20 cellular contexts compared by ENCODE assay signal in the genomic region with DNA sequence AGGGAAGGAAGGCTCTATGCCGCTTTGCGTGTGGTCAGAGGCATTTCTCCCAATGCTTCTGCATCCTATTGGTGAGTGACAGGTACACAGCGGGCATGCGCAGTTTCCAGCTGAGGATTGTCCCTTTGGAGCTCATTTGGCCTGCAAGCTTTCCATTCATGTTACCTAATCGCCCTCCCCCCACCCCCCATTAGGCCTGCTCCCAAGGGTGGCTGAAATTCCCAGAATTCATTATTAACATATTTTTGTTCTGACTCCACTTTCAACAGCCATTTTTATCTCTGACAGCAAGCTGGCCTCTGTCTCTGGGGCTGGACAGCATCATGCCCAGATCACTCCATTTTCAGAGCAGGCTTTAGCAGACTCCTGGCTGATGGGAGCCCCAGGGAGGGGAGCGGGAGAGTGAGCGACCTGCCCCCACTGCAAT. TPM values are rescaled to one million over a fixed set of nuclear protein-coding genes. Genes with fewer than 3 reads are reported as not detected.
DNase-seq lines count a peak whose midpoint lies in the region; ATAC-seq, FAIRE-seq and TF ChIP-seq lines count a peak whose summit lies in the region.
"Had no signal": no experiment of that assay in that cellular context is flagged by ENCODE, and none has a peak within 500 bp of the region (broad histone marks: within the 10 kb centered on the region; RNA-seq: fewer than 3 reads in every experiment).

No MANE protein-coding gene starts in this region.

- no peak overlapping the region for H2AK5ac ChIP-seq in trophoblast cell (ENCODE audit: low read length)

- TF ChIP-seq EP300 in K562 (IDR thresholded peaks at IDR 0.05; ENCODE audit: low read length), result no peak

- H2BK5ac ChIP-seq in trophoblast cell (ENCODE audit: low read depth, low read length, poor library complexity), result no peak overlapping the region

- no peaks in the 10 kb centered on the region for H3K79me1 ChIP-seq in trophoblast cell (ENCODE audit: low read length)

- POLR2A ChIA-PET in K562 (lab: Yijun Ruan, JAX), result interaction anchor here (0.7 kb wide), 1 partner anchor 391 kb away, joined by 3 read pairs; no protein-coding TSS in a partner anchor

- no peak overlapping the region for H3K9ac ChIP-seq in K562 (ENCODE audit: insufficient read depth in 1 of 2, low read depth in 2 of 2, low read length in 2 of 2)
- no peak overlapping the region for H3K9ac ChIP-seq in trophoblast cell (ENCODE audit: low read length)

- FAIRE-seq in K562 (lab: Jason Lieb, UNC) (no peak), GM12892 (lab: Jason Lieb, UNC) (no peak)

- no peak overlapping the region for H2BK12ac ChIP-seq in trophoblast cell (ENCODE audit: low read length)

- intact Hi-C loops in K562 (cut with micrococcal nuclease) (no loop called here), heart left ventricle (cut with DNase I) (loop anchor here in 3 of 10 donors (10.0 kb wide), 1 partner anchor 258 kb away; no protein-coding TSS in a partner anchor), esophagus squamous epithelium (cut with DNase I) (no loop called here)

- H2BK120ac ChIP-seq in trophoblast cell (ENCODE audit: insufficient read depth, low read length, poor library complexity), result no peak overlapping the region

- ATAC-seq in K562 (peak; percentile 28; the same call in 1 of the 3 replicates), heart left ventricle (peak; percentile 65 to 82 (median 77)), HG03025 (IDR thresholded peaks at IDR 0.05; ENCODE audit: low FRiP score, unreplicated experiment) (no peak)

- no peaks in the 10 kb centered on the region for H4K20me1 ChIP-seq in K562 (replicated peaks; ENCODE audit: control insufficient read depth, insufficient read depth, low read length)

- no peak overlapping the region for H3K18ac ChIP-seq in trophoblast cell (ENCODE audit: low read length)

- TF ChIP-seq POLR2A in K562 (conservative IDR thresholded peaks at IDR 0.05), result no peak
- TF ChIP-seq POLR2A in heart left ventricle (IDR thresholded peaks at IDR 0.05), result no peak
- no peak for TF ChIP-seq POLR2A in esophagus squamous epithelium (IDR thresholded peaks at IDR 0.05)
- TF ChIP-seq POLR2A in GM12892 (IDR thresholded peaks at IDR 0.05; ENCODE audit: low read depth, low read length), result no peak

- no peak overlapping the region for H4K8ac ChIP-seq in trophoblast cell (ENCODE audit: low read depth, low read length)

- BruUV-seq in K562 (replicated peaks; lab: Mats Ljungman, UMichigan), result no TSS peak

- H3K4me2 ChIP-seq in K562 (ENCODE audit: insufficient read depth, low read length) (no peak overlapping the region), trophoblast cell (ENCODE audit: low read length) (no peak overlapping the region)

- H3K9me3 ChIP-seq in K562 (replicated peaks; ENCODE audit: control insufficient read depth, insufficient read depth, low read depth, low read length) (no peaks in the 10 kb centered on the region), heart left ventricle (peaks cover 0 to 8% (median 0%) of the 10 kb centered on the region in 12 donors), trophoblast cell (ENCODE audit: insufficient read depth, low read depth, low read length) (no peaks in the 10 kb centered on the region), esophagus squamous epithelium (no peaks in the 10 kb centered on the region)

- H3K27me3 ChIP-seq in K562 (ENCODE audit: control insufficient read depth in 2 of 2, insufficient read depth in 2 of 2, low read length in 2 of 2), result peaks cover 44 to 55% of the 10 kb centered on the region in 2 experiments
- no peaks in the 10 kb centered on the region for H3K27me3 ChIP-seq in heart left ventricle
- H3K27me3 ChIP-seq in trophoblast cell (ENCODE audit: insufficient read depth, low read length), result no peaks in the 10 kb centered on the region
- peaks cover 0 to 32% (median 0%) of the 10 kb centered on the region in 4 donors for H3K27me3 ChIP-seq in esophagus squamous epithelium
- H3K27me3 ChIP-seq: SJCRH30 had no signal

- in situ Hi-C loops in K562 (cut with MboI), result no loop called here

- H3K27ac ChIP-seq in K562 (ENCODE audit: extremely low read depth, low read depth, low read length), result no peak overlapping the region
- peak overlapping the region in 6 of 12 donors; percentile 26 to 56 (median 54) for H3K27ac ChIP-seq in heart left ventricle
- no peak overlapping the region for H3K27ac ChIP-seq in trophoblast cell (ENCODE audit: low read depth, low read length)
- H3K27ac ChIP-seq in esophagus squamous epithelium, result no peak overlapping the region
- H3K27ac ChIP-seq: SJCRH30 had no signal

- H3K9me1 ChIP-seq in K562 (ENCODE audit: control insufficient read depth, insufficient read depth, low read length), result no peaks in the 10 kb centered on the region

- H3K4ac ChIP-seq in trophoblast cell (ENCODE audit: low read depth, low read length), result no peak overlapping the region

- H4K91ac ChIP-seq in trophoblast cell (ENCODE audit: low read depth, low read length), result no peak overlapping the region

- H3K4me3 ChIP-seq in K562, result no peak overlapping the region
- H3K4me3 ChIP-seq in heart left ventricle, result no peak overlapping the region
- no peak overlapping the region for H3K4me3 ChIP-seq in trophoblast cell (ENCODE audit: low read depth, low read length)
- H3K4me3 ChIP-seq in esophagus squamous epithelium, result no peak overlapping the region
- H3K4me3 ChIP-seq: SJCRH30 had no signal

- no peak overlapping the region for H4K12ac ChIP-seq in trophoblast cell (ENCODE audit: low read depth, low read length)

- no peak overlapping the region for H3K14ac ChIP-seq in trophoblast cell (ENCODE audit: low read length)

- H3K23ac ChIP-seq in trophoblast cell (ENCODE audit: low read length), result no peak overlapping the region

- H3K36me3 ChIP-seq in K562 (ENCODE audit: control insufficient read depth, insufficient read depth, low read length) (no peaks in the 10 kb centered on the region), heart left ventricle (no peaks in the 10 kb centered on the region), trophoblast cell (ENCODE audit: control insufficient read depth in 1 of 2, insufficient read depth in 2 of 2, low read length in 2 of 2) (no peaks in the 10 kb centered on the region), esophagus squamous epithelium (no peaks in the 10 kb centered on the region)
- H3K36me3 ChIP-seq: SJCRH30 had no signal

- WGBS in K562 (ENCODE audit: insufficient coverage, low coverage, missing lambda C conversion rate), result 4% methylated on average over 7 of the region's 7 CpGs
- 23 to 44% (median 42%) methylated on average over 7 of the region's 7 CpGs for WGBS in heart left ventricle, 4 donors
- no CpG with 5 or more reads among the region's 7 CpGs for WGBS in trophoblast cell (ENCODE audit: extremely low coverage, insufficient coverage, insufficient read length)
- 80 to 89% methylated on average over 4 to 7 of the region's 7 CpGs for WGBS in esophagus squamous epithelium, 2 donors

- TF ChIP-seq RAD21 in K562 (CRISPR knock-in tag; conservative IDR thresholded peaks at IDR 0.05 in 1 of 2, IDR thresholded peaks at IDR 0.05 in 1 of 2), result no peak

- H3K4me1 ChIP-seq in K562 (replicated peaks in 1 of 2; ENCODE audit: control insufficient read depth in 2 of 2, insufficient read depth in 2 of 2, low read length in 2 of 2), result no peaks in the 10 kb centered on the region
- peaks cover 0 to 44% (median 17%) of the 10 kb centered on the region in 12 donors for H3K4me1 ChIP-seq in heart left ventricle
- peaks cover 0 to 2% of the 10 kb centered on the region in 2 experiments for H3K4me1 ChIP-seq in trophoblast cell (ENCODE audit: control insufficient read depth in 1 of 2, insufficient read depth in 2 of 2, low read length in 2 of 2)
- H3K4me1 ChIP-seq in esophagus squamous epithelium, result peaks cover 4 to 21% (median 4%) of the 10 kb centered on the region in 3 donors

- H3K79me2 ChIP-seq in K562 (ENCODE audit: control insufficient read depth, insufficient read depth, low read length) (no peaks in the 10 kb centered on the region), trophoblast cell (ENCODE audit: control insufficient read depth, insufficient read depth, low read length, poor library complexity) (no peaks in the 10 kb centered on the region)

- DNase-seq in EL, result peak; percentile 50
- no peak for DNase-seq in K562 (ENCODE audit: extremely low read depth in 1 of 4, low spot score in 3 of 4)
- peak; percentile 61 to 72 (median 66) for DNase-seq in heart left ventricle
- peak; percentile 48 to 71 for DNase-seq in trophoblast cell
- no peak for DNase-seq in esophagus squamous epithelium (lab: John Stamatoyannopoulos, UW)
- DNase-seq in GM10266 (ENCODE audit: extremely low spot score), result no peak
- DNase-seq in GM12892 (ENCODE audit: insufficient read length), result no peak
- DNase-seq: activated CD4-positive, alpha-beta T cell treated with anti-CD3 and anti-CD28 coated beads for 4 hours; activated naive CD4-positive, alpha-beta T cell treated with anti-CD3 and anti-CD28 coated beads, Interleukin-2, amount 10 ng/mL, durations not matched to agents 7 days and 5 days; caudate nucleus; endodermal cell; immature natural killer cell; MM.1S; NCI-H1930; NCI-H526; retina; SJCRH30; stimulated activated CD4-positive, alpha-beta T cell treated with anti-CD3 and anti-CD28 coated beads, Interleukin-1b, Interleukin-23, amount 100 ng/mL, for 48 hours had no signal

- CTCF ChIA-PET in K562 (lab: Yijun Ruan, JAX; ENCODE audit: low intra/inter-chr PET ratio), result no interaction called here

- no peak overlapping the region for H2AFZ ChIP-seq in K562 (ENCODE audit: low read depth, low read length)
- no peak overlapping the region for H2AFZ ChIP-seq in trophoblast cell (ENCODE audit: insufficient read depth, low read length, poor library complexity)

- TF ChIP-seq CTCF in K562 (IDR thresholded peaks at IDR 0.05 in 2 of 3, conservative IDR thresholded peaks at IDR 0.05 in 1 of 3; ENCODE audit: insufficient read depth in 2 of 3, low read depth in 1 of 3, low read length in 3 of 3), result no peak
- TF ChIP-seq CTCF in heart left ventricle (IDR thresholded peaks at IDR 0.05), result no peak
- no peak for TF ChIP-seq CTCF in esophagus squamous epithelium (IDR thresholded peaks at IDR 0.05)
- no peak for TF ChIP-seq CTCF in GM10266 (IDR thresholded peaks at IDR 0.05; ENCODE audit: control insufficient read depth, insufficient read depth, low read depth, missing control alignments)

RNA-seq across cellular contexts. Expression of a gene that starts 25.6 kb away (rescaled TPM):
- 4.4 and 8.3 TPM in 2 replicates for total RNA-seq in K562 (2011; cell fraction: chromatin; rRNA removed; ENCODE audit: low replicate concordance)
- 6.5 and 6.6 TPM in 2 replicates for total RNA-seq in K562 (2011; cell fraction: nucleolus; rRNA removed)
- total RNA-seq in K562 (2011; cell fraction: nucleoplasm; rRNA removed), result 9.5 and 9.8 TPM in 2 replicates
- total RNA-seq in K562 (2014; rRNA removed) (48.2 and 62.1 TPM in 2 replicates), K562 (2014; rRNA removed; fragmentation: Illumina TruSeq; extraction: Trizol) (60.5 and 69.1 TPM in 2 replicates), K562 (2015; rRNA removed; fragmentation: Illumina TruSeq; extraction: Trizol) (58.6 and 63.6 TPM in 2 replicates), K562 (2021) (58.1 and 60.3 TPM in 2 replicates), heart left ventricle (1 to 10 TPM; 1.4 to 4.1 (median 2.9) TPM), esophagus squamous epithelium (10 to 100 TPM in 2 of 4 donors, 1 to 10 TPM in 2; 4.3 to 13.7 (median 8.9) TPM)
- polyA plus RNA-seq in K562 (2011; rRNA removed) (43.2 and 55.8 TPM in 2 replicates), K562 (2014; fragmentation: Illumina TruSeq; extraction: Trizol) (65.9 and 73.3 TPM in 2 replicates), K562 (2014; fragmentation: Nextera tagmentation; extraction: Ambion mirVana) (10 to 100 TPM; 17.7 to 34.2 TPM), K562 (2014; rRNA removed) (75.3 and 83.0 TPM in 2 replicates), heart left ventricle (1 to 10 TPM; 2.3 to 2.7 TPM)
- polyA plus RNA-seq in K562 (2011; cell fraction: cytosol; rRNA removed), result 30.9 and 35.9 TPM in 2 replicates
- 11.8 and 12.4 TPM in 2 replicates for polyA plus RNA-seq in K562 (2011; cell fraction: nucleus; rRNA removed)
- polyA plus RNA-seq in K562 (2012), result 44.9 and 67.5 TPM in 2 replicates
- 18.4 and 20.9 TPM in 2 replicates for polyA minus RNA-seq in K562 (2011; rRNA and poly(A)+ RNA removed)
- polyA minus RNA-seq in K562 (2011; cell fraction: cytosol; rRNA and poly(A)+ RNA removed), result 8.6 and 13.6 TPM in 2 replicates
- 4.0 and 5.2 TPM in 2 replicates for polyA minus RNA-seq in K562 (2011; cell fraction: nucleus; rRNA and poly(A)+ RNA removed)
- 26.5 and 27.5 TPM in 2 replicates for polyA plus RNA-seq in trophoblast cell (2013)
- 15.7 TPM for polyA plus RNA-seq in GM12892 (2012; ENCODE audit: missing spikeins)

RNA-seq across cellular contexts. Expression of a gene that starts 45.4 kb away (rescaled TPM):
- not detected in 2 replicates for total RNA-seq in K562 (2011; cell fraction: chromatin; rRNA removed; ENCODE audit: low replicate concordance)
- not detected in 2 replicates for total RNA-seq in K562 (2011; cell fraction: nucleolus; rRNA removed)
- 0.51 TPM in 1 of 2 replicates, not detected in the other for total RNA-seq in K562 (2011; cell fraction: nucleoplasm; rRNA removed)
- total RNA-seq in K562 (2014; rRNA removed) (not detected in 2 replicates), K562 (2014; rRNA removed; fragmentation: Illumina TruSeq; extraction: Trizol) (not detected in 2 replicates), K562 (2015; rRNA removed; fragmentation: Illumina TruSeq; extraction: Trizol) (not detected in 2 replicates), K562 (2021) (not detected in 2 replicates), heart left ventricle (1 to 10 TPM in 2 of 9 donors, under 1 TPM in 2, not detected in 5; 0.58 to 4.2 (median 1.5) TPM), esophagus squamous epithelium (under 1 TPM in 1 of 4 donors, not detected in 3; 0.29 TPM)
- polyA plus RNA-seq in K562 (2011; rRNA removed) (not detected in 2 replicates), K562 (2014; fragmentation: Illumina TruSeq; extraction: Trizol) (not detected in 2 replicates), K562 (2014; fragmentation: Nextera tagmentation; extraction: Ambion mirVana) (1 to 10 TPM in 1 of 2 experiments, under 1 TPM in 1; 0.63 to 2.3 TPM), K562 (2014; rRNA removed) (not detected in 2 replicates), heart left ventricle (1 to 10 TPM in 1 of 2 donors, under 1 TPM in 1; 0.57 to 6.5 TPM)
- polyA plus RNA-seq in K562 (2011; cell fraction: cytosol; rRNA removed), result 0.07 TPM in 1 of 2 replicates, not detected in the other
- not detected in 2 replicates for polyA plus RNA-seq in K562 (2011; cell fraction: nucleus; rRNA removed)
- not detected in 2 replicates for polyA plus RNA-seq in K562 (2012)
- polyA minus RNA-seq in K562 (2011; rRNA and poly(A)+ RNA removed), result not detected in 2 replicates
- not detected in 2 replicates for polyA minus RNA-seq in K562 (2011; cell fraction: cytosol; rRNA and poly(A)+ RNA removed)
- not detected in 2 replicates for polyA minus RNA-seq in K562 (2011; cell fraction: nucleus; rRNA and poly(A)+ RNA removed)
- not detected in 2 replicates for polyA plus RNA-seq in trophoblast cell (2013)
- not detected for polyA plus RNA-seq in GM12892 (2012; ENCODE audit: missing spikeins)
- total RNA-seq: endodermal cell, neural crest cell, SJCRH30 had no signal
- polyA plus RNA-seq: immature natural killer cell had no signal

Comparison
In these comparisons a context has a peak if more than half of its experiments do, and no peak if none do; other contexts are left out.
1. DNase-seq: peak in EL (single experiment), heart left ventricle (5 of 5) and trophoblast cell (2 of 2); none in K562 (0 of 4), esophagus squamous epithelium (single experiment), GM10266 (single experiment) and GM12892 (single experiment).